Comparison of ENCODE assay signal across 11 cellular contexts in genomic region chr15:72770673-72771328, GRCh38. TPM values are rescaled to one million over a fixed set of nuclear protein-coding genes. Genes with fewer than 3 reads are reported as not detected.
A peak's percentile ranks its signal among the peaks of the same experiment; 100 is the strongest.
DNase-seq lines count a peak whose midpoint lies in the region; ATAC-seq and TF ChIP-seq lines count a peak whose summit lies in the region.
"Had no signal": no experiment of that assay in that cellular context is flagged by ENCODE, and none has a peak within 500 bp of the region (broad histone marks: within the 10 kb centered on the region; RNA-seq: fewer than 3 reads in every experiment).

No MANE protein-coding gene starts in this region.

- TSS peak; percentile 2 for BruUV-seq in Caco-2 (replicated peaks; lab: Mats Ljungman, UMichigan)

- no peaks in the 10 kb centered on the region for H3K27me3 ChIP-seq in Caco-2 (replicated peaks; ENCODE audit: control insufficient read depth, insufficient read depth, low read length)
- H3K27me3 ChIP-seq in GM23338 (ENCODE audit: insufficient read depth): no peaks in the 10 kb centered on the region
- H3K27me3 ChIP-seq: sigmoid colon had no signal

- no peak; the same call in 2 of the 3 replicates for ATAC-seq in GM23338
- no peak for ATAC-seq in HG02588 (IDR thresholded peaks at IDR 0.05; ENCODE audit: unreplicated experiment)

- H3K4me3 Mint-ChIP-seq in Caco-2 (ENCODE audit: unreplicated experiment) (no peak overlapping the region), GM23338 (no peak overlapping the region), mesothelial cell of epicardium (no peak overlapping the region)
- H3K4me3 Mint-ChIP-seq: activated B cell treated with CpG ODN at 0.5 μM for 24 hours had no signal

- H3K27ac Mint-ChIP-seq in Caco-2 (ENCODE audit: unreplicated experiment): no peak overlapping the region
- no peak overlapping the region for H3K27ac Mint-ChIP-seq in GM23338
- H3K27ac Mint-ChIP-seq in mesothelial cell of epicardium: no peak overlapping the region
- H3K27ac Mint-ChIP-seq: activated B cell treated with CpG ODN at 0.5 μM for 24 hours had no signal

- CTCF ChIA-PET in Caco-2 (lab: Charles Lee): no interaction called here

- H3K9me3 ChIP-seq in Caco-2: peaks cover 4% of the 10 kb centered on the region; the same call in 1 of the 2 replicates

- H3K4me1 ChIP-seq in Caco-2 (no peaks in the 10 kb centered on the region), GM23338 (ENCODE audit: insufficient read depth) (no peaks in the 10 kb centered on the region)
- H3K4me1 ChIP-seq: sigmoid colon had no signal

- H3K9me3 Mint-ChIP-seq in Caco-2 (ENCODE audit: unreplicated experiment): peaks cover 14% of the 10 kb centered on the region
- H3K9me3 Mint-ChIP-seq in GM23338: peaks cover 22% of the 10 kb centered on the region; the same call in 2 of the 3 replicates
- peaks cover 20% of the 10 kb centered on the region for H3K9me3 Mint-ChIP-seq in mesothelial cell of epicardium

- H3K4me3 ChIP-seq in Caco-2 (ENCODE audit: low read depth, low read length) (no peak overlapping the region), GM23338 (no peak overlapping the region), WI38 (ENCODE audit: low read depth, low read length) (no peak overlapping the region)
- H3K4me3 ChIP-seq: sigmoid colon had no signal

- no peaks in the 10 kb centered on the region for H3F3A ChIP-seq in GM23338 (replicated peaks; ENCODE audit: low read depth)

- peaks cover 28% of the 10 kb centered on the region for H3K79me2 ChIP-seq in GM23338 (replicated peaks; ENCODE audit: insufficient read depth)

- peak in 1 of 2 experiments; percentile 30 for TF ChIP-seq CTCF in Caco-2 (IDR thresholded peaks at IDR 0.05; ENCODE audit: insufficient read depth in 1 of 2, low read depth in 1 of 2, low read length in 1 of 2, severe bottlenecking in 1 of 2, unreplicated experiment in 1 of 2)
- peak; percentile 25 to 43; a peak in 3 of 4 replicates for TF ChIP-seq CTCF in GM23338 (conservative IDR thresholded peaks at IDR 0.05; ENCODE audit: low read depth in 2 of 2)
- peak; percentile 21; the same call in 1 of the 2 replicates for TF ChIP-seq CTCF in WI38 (IDR thresholded peaks at IDR 0.05; ENCODE audit: low read depth, low read length)
- TF ChIP-seq CTCF in mesothelial cell of epicardium (IDR thresholded peaks at IDR 0.05; ENCODE audit: unreplicated experiment): peak; percentile 13

- DNase-seq in Caco-2 (no peak), GM23338 (ENCODE audit: low spot score) (peak; percentile 28), mesothelial cell of epicardium (ENCODE audit: low spot score in 2 of 2, unreplicated experiment in 2 of 2) (no peak), NCI-H1105 treated with DMSO at 0.1 percent for 48 hours (lab: John Stamatoyannopoulos, UW) (no peak), NCI-H774 (lab: John Stamatoyannopoulos, UW) (no peak)
- DNase-seq: activated B cell treated with CpG ODN at 0.5 μM for 24 hours, DMS 273 treated with DMSO at 0.1 percent for 48 hours, RPMI8226, sigmoid colon had no signal

- H3K4me2 ChIP-seq in GM23338: no peak overlapping the region

- H3K27me3 Mint-ChIP-seq in Caco-2 (ENCODE audit: insufficient read depth, unreplicated experiment) (no peaks in the 10 kb centered on the region), GM23338 (ENCODE audit: insufficient read depth, low read depth, poor library complexity) (peaks cover 2% of the 10 kb centered on the region), mesothelial cell of epicardium (ENCODE audit: low read depth) (no peaks in the 10 kb centered on the region)
- H3K27me3 Mint-ChIP-seq: activated B cell treated with CpG ODN at 0.5 μM for 24 hours had no signal

- POLR2A ChIA-PET in Caco-2 (lab: Charles Lee): no interaction called here

- H3K36me3 Mint-ChIP-seq in Caco-2 (ENCODE audit: insufficient read depth, unreplicated experiment) (peaks cover 66% of the 10 kb centered on the region), GM23338 (ENCODE audit: low read depth) (peaks cover 60% of the 10 kb centered on the region), mesothelial cell of epicardium (peaks cover 57% of the 10 kb centered on the region)

- peaks cover 15% of the 10 kb centered on the region; the same call in 1 of the 2 replicates for H4K20me1 ChIP-seq in GM23338 (replicated peaks; ENCODE audit: insufficient read depth)

- H3K4me1 Mint-ChIP-seq in Caco-2 (ENCODE audit: low read depth, unreplicated experiment) (no peaks in the 10 kb centered on the region), GM23338 (no peaks in the 10 kb centered on the region), mesothelial cell of epicardium (no peaks in the 10 kb centered on the region)

- H3K36me3 ChIP-seq in Caco-2 (ENCODE audit: control insufficient read depth, insufficient read depth, low read length) (peaks cover 3% of the 10 kb centered on the region), GM23338 (ENCODE audit: insufficient read depth) (peaks cover 26% of the 10 kb centered on the region)

- intact Hi-C loops in Caco-2 (cut with micrococcal nuclease; ENCODE audit: unreplicated experiment): no loop called here

- no peak overlapping the region for H2AFZ ChIP-seq in GM23338

- H3K9me2 ChIP-seq in GM23338 (ENCODE audit: insufficient read depth): no peaks in the 10 kb centered on the region

- H3K27ac ChIP-seq in GM23338 (ENCODE audit: low read depth): no peak overlapping the region
- H3K27ac ChIP-seq: sigmoid colon had no signal

TF ChIP-seq in GM23338, 12 proteins besides CTCF, POLR2A, EP300 and RAD21 (continues in another document):
- TF ChIP-seq ZNF114 (CRISPR knock-in tag; IDR thresholded peaks at IDR 0.05) (no peak), ETS1 (IDR thresholded peaks at IDR 0.05) (no peak), ZNF462 (CRISPR knock-in tag; IDR thresholded peaks at IDR 0.05) (no peak)

RNA-seq across cellular contexts. Expression of gene ADPGK, which starts 12.8 kb away (rescaled TPM):
- total RNA-seq in Caco-2 (2022) (52.6 and 55.6 TPM in 2 replicates), mesothelial cell of epicardium (51.5 to 54.5 TPM (median 54.4 TPM) in 3 replicates)
- total RNA-seq in GM23338 (2014; rRNA removed; shearing (Covaris generic)): 57.0 and 57.3 TPM in 2 replicates
- polyA plus RNA-seq in GM23338 (2016; fragmentation: Nextera tagmentation; extraction: Ambion mirVana): 21.5 and 25.0 TPM in 2 replicates
